Comparison of ENCODE assay signal across 15 cellular contexts in genomic region chr3:100263583-100263982, GRCh38. TPM values are rescaled to one million over a fixed set of nuclear protein-coding genes. Genes with fewer than 3 reads are reported as not detected.
A peak's percentile ranks its signal among the peaks of the same experiment; 100 is the strongest.
DNase-seq lines count a peak whose midpoint lies in the region; ATAC-seq and TF ChIP-seq lines count a peak whose summit lies in the region.
"Had no signal": no experiment of that assay in that cellular context is flagged by ENCODE, and none has a peak within 500 bp of the region (broad histone marks: within the 10 kb centered on the region; RNA-seq: fewer than 3 reads in every experiment).

No MANE protein-coding gene starts in this region.

- no peak for TF ChIP-seq POLR2A in breast epithelium (IDR thresholded peaks at IDR 0.05)

- H3K4me1 ChIP-seq in breast epithelium (peaks cover 0 to 11% of the 10 kb centered on the region in 2 donors), hepatocyte (ENCODE audit: insufficient read depth) (no peaks in the 10 kb centered on the region)

- ATAC-seq in T-helper 17 cell = no peak
- no peak for ATAC-seq in T-cell (replicated peaks in 1 of 4)
- no peak for ATAC-seq in effector memory CD8-positive, alpha-beta T cell (replicated peaks)

- no TSS peak for BruUV-seq in MCF 10A (replicated peaks; lab: Mats Ljungman, UMichigan)

- 70% methylated on average over 2 of the region's 2 CpGs for WGBS in hepatocyte (ENCODE audit: low lambda C conversion rate, missing lambda C conversion rate)

- H3K9me2 ChIP-seq in hepatocyte (replicated peaks; ENCODE audit: insufficient read depth) = no peaks in the 10 kb centered on the region

- DNase-seq in MCF 10A (ENCODE audit: unreplicated experiment) (no peak), breast epithelium (ENCODE audit: low spot score in 2 of 2) (no peak), T-helper 17 cell (no peak), hepatocyte (ENCODE audit: low spot score) (peak; percentile 12), T-cell (no peak)
- no peak for DNase-seq in activated CD4-positive, CD25-positive, alpha-beta regulatory T cell treated with anti-CD3 and anti-CD28 coated beads, Interleukin-2, amount 50 U/mL, for 72 hours
- no peak for DNase-seq in stimulated activated CD4-positive, alpha-beta T cell treated with anti-CD3 and anti-CD28 coated beads, Interleukin-15, amount 100 ng/mL, for 24 hours
- no peak for DNase-seq in effector memory CD8-positive, alpha-beta T cell
- DNase-seq: activated T-cell treated with anti-CD3 and anti-CD28 coated beads for 4 hours, amniotic stem cell, left ventricle myocardium inferior, NCI-H1092 treated with DMSO at 0.1 percent for 48 hours, NCI-H510A treated with DMSO at 0.1 percent for 48 hours, SHP77 treated with DMSO at 0.1 percent for 48 hours had no signal

- peak overlapping the region; percentile 54 for H3K27ac Mint-ChIP-seq in MCF 10A (ENCODE audit: low read depth, unreplicated experiment)
- peak overlapping the region; percentile 2 for H3K27ac Mint-ChIP-seq in T-helper 17 cell
- no peak overlapping the region for H3K27ac Mint-ChIP-seq in T-cell
- H3K27ac Mint-ChIP-seq in effector memory CD8-positive, alpha-beta T cell = peak overlapping the region in 1 of 2 donors; percentile 1

- H3K9me3 Mint-ChIP-seq in MCF 10A (ENCODE audit: unreplicated experiment) = no peaks in the 10 kb centered on the region
- H3K9me3 Mint-ChIP-seq in T-cell = no peaks in the 10 kb centered on the region
- H3K9me3 Mint-ChIP-seq in effector memory CD8-positive, alpha-beta T cell = peaks cover 0 to 2% of the 10 kb centered on the region in 2 donors
- H3K9me3 Mint-ChIP-seq: H9 had no signal

- no peak overlapping the region for H2AFZ ChIP-seq in hepatocyte

- intact Hi-C loops in MCF 10A (cut with micrococcal nuclease) = no loop called here
- intact Hi-C loops in breast epithelium (cut with DNase I; ENCODE audit: low total_unique reads) = no loop called here

- H3K4me3 ChIP-seq in breast epithelium (peak overlapping the region in 1 of 3 donors; percentile 1), hepatocyte (no peak overlapping the region)
- H3K4me3 ChIP-seq: left ventricle myocardium inferior had no signal

- H3K27ac ChIP-seq in breast epithelium (no peak overlapping the region), hepatocyte (no peak overlapping the region)
- H3K27ac ChIP-seq: left ventricle myocardium inferior had no signal

- H3K4me3 Mint-ChIP-seq in MCF 10A (ENCODE audit: unreplicated experiment) = peak overlapping the region; percentile 46
- peak overlapping the region; percentile 25 for H3K4me3 Mint-ChIP-seq in T-helper 17 cell
- H3K4me3 Mint-ChIP-seq in T-cell = peak overlapping the region in 1 of 3 donors; percentile 19
- H3K4me3 Mint-ChIP-seq in effector memory CD8-positive, alpha-beta T cell = no peak overlapping the region

- CTCF ChIA-PET in MCF 10A (lab: Yijun Ruan, JAX) = interaction anchor here (0.5 to 1.3 kb wide), 3 partner anchors 53 to 154 kb away, joined by 3 read pairs; no protein-coding TSS in a partner anchor
- CTCF ChIA-PET in T-cell (lab: Charles Lee) = no interaction called here

- H3K27me3 ChIP-seq in breast epithelium (no peaks in the 10 kb centered on the region), hepatocyte (no peaks in the 10 kb centered on the region)

- TF ChIP-seq CTCF in MCF 10A (IDR thresholded peaks at IDR 0.05; ENCODE audit: unreplicated experiment) (no peak), breast epithelium (IDR thresholded peaks at IDR 0.05) (no peak), hepatocyte (IDR thresholded peaks at IDR 0.05; ENCODE audit: poor library complexity) (no peak)

- H3K4me1 Mint-ChIP-seq in MCF 10A (ENCODE audit: insufficient read depth, unreplicated experiment) (peaks cover 45% of the 10 kb centered on the region), T-helper 17 cell (peaks cover 41% of the 10 kb centered on the region), T-cell (peaks cover 59 to 66% (median 64%) of the 10 kb centered on the region in 3 donors)
- H3K4me1 Mint-ChIP-seq in effector memory CD8-positive, alpha-beta T cell (ENCODE audit: low read depth in 2 of 2) = peaks cover 34 to 52% of the 10 kb centered on the region in 2 donors

- H3K36me3 Mint-ChIP-seq in MCF 10A (ENCODE audit: insufficient read depth, unreplicated experiment) (peaks cover 6% of the 10 kb centered on the region), T-helper 17 cell (ENCODE audit: low read depth) (peaks cover 2% of the 10 kb centered on the region), T-cell (no peaks in the 10 kb centered on the region)
- H3K36me3 Mint-ChIP-seq in effector memory CD8-positive, alpha-beta T cell (ENCODE audit: insufficient read depth) = peaks cover 13% of the 10 kb centered on the region

- H3K9me3 ChIP-seq in breast epithelium = no peaks in the 10 kb centered on the region
- H3K9me3 ChIP-seq in T-helper 17 cell (ENCODE audit: control insufficient read depth, low read length, poor library complexity, severe bottlenecking) = no peaks in the 10 kb centered on the region
- H3K9me3 ChIP-seq in hepatocyte (ENCODE audit: low read depth) = no peaks in the 10 kb centered on the region
- H3K9me3 ChIP-seq: left ventricle myocardium inferior had no signal

- H3K36me3 ChIP-seq in breast epithelium = no peaks in the 10 kb centered on the region
- no peaks in the 10 kb centered on the region for H3K36me3 ChIP-seq in hepatocyte (replicated peaks; ENCODE audit: insufficient read depth, low read depth)
- H3K36me3 ChIP-seq: left ventricle myocardium inferior had no signal

- H3K79me2 ChIP-seq in hepatocyte = peaks cover 70% of the 10 kb centered on the region

- no peaks in the 10 kb centered on the region for H3K27me3 Mint-ChIP-seq in MCF 10A (ENCODE audit: insufficient read depth, unreplicated experiment)
- no peaks in the 10 kb centered on the region for H3K27me3 Mint-ChIP-seq in T-helper 17 cell
- H3K27me3 Mint-ChIP-seq in T-cell = no peaks in the 10 kb centered on the region
- no peaks in the 10 kb centered on the region for H3K27me3 Mint-ChIP-seq in effector memory CD8-positive, alpha-beta T cell

- H4K20me1 ChIP-seq in hepatocyte (ENCODE audit: insufficient read depth, poor library complexity, severe bottlenecking) = peaks cover 34% of the 10 kb centered on the region

- POLR2A ChIA-PET in MCF 10A (lab: Yijun Ruan, JAX) (interaction anchor here (0.6 to 1.9 kb wide), 3 partner anchors 71 to 491 kb away, joined by 3 to 5 read pairs (median 4); no protein-coding TSS in a partner anchor), T-cell (lab: Charles Lee) (interaction anchor here (0.6 to 0.7 kb wide), 2 partner anchors 15 to 138 kb away, joined by 3 to 4 read pairs; partner anchors contain the start of gene LNP1 (in 1 of the 2))

- H3K4me2 ChIP-seq in hepatocyte = peak overlapping the region; percentile 82

RNA-seq across cellular contexts. Expression of gene TBC1D23, which starts 2.8 kb away (rescaled TPM):
- total RNA-seq in MCF 10A (2022) (34.5 and 34.8 TPM in 2 replicates), breast epithelium (10 to 100 TPM; 32.8 to 48.2 (median 42.9) TPM), T-helper 17 cell (10 to 100 TPM; 37.4 to 44.2 TPM), hepatocyte (61.9 and 66.4 TPM in 2 replicates), T-cell (10 to 100 TPM; 26.4 to 33.4 (median 31.9) TPM)
- 27.1 and 28.7 TPM in 2 replicates for polyA plus RNA-seq in hepatocyte

Comparison
In these comparisons a context has a peak if more than half of its experiments do, and no peak if none do; other contexts are left out.
1. H3K27ac Mint-ChIP-seq: peak in MCF 10A (single experiment) and T-helper 17 cell (single experiment); none in T-cell (0 of 2).
2. H3K4me3 Mint-ChIP-seq: peak in MCF 10A (single experiment) and T-helper 17 cell (single experiment); none in effector memory CD8-positive, alpha-beta T cell (0 of 2).